Comparison of ENCODE assay signal across 8 cellular contexts in genomic region chr7:50450691-50451051, GRCh38. TPM values are rescaled to one million over a fixed set of nuclear protein-coding genes. Genes with fewer than 3 reads are reported as not detected.
DNase-seq lines count a peak whose midpoint lies in the region; ATAC-seq and TF ChIP-seq lines count a peak whose summit lies in the region.

No MANE protein-coding gene starts in this region.

- no peak for TF ChIP-seq CTCF in CD8-positive, alpha-beta T cell (IDR thresholded peaks at IDR 0.05)
- TF ChIP-seq CTCF in HFF-Myc (IDR thresholded peaks at IDR 0.05; ENCODE audit: low read depth, low read length, missing control alignments) = no peak
- TF ChIP-seq CTCF in choroid plexus epithelial cell (conservative IDR thresholded peaks at IDR 0.05; ENCODE audit: low read depth, low read length) = no peak
- no peak for TF ChIP-seq CTCF in mucosa of descending colon (IDR thresholded peaks at IDR 0.05)
- no peak for TF ChIP-seq CTCF in type B pancreatic cell (conservative IDR thresholded peaks at IDR 0.05)

- H3K4me1 ChIP-seq in CD8-positive, alpha-beta T cell (ENCODE audit: insufficient read depth, low read length) = peaks cover 18% of the 10 kb centered on the region
- peaks cover 10% of the 10 kb centered on the region; the same call in 1 of the 2 replicates for H3K4me1 ChIP-seq in SJCRH30
- peaks cover 7% of the 10 kb centered on the region for H3K4me1 ChIP-seq in mucosa of descending colon (ENCODE audit: low read depth)

- POLR2A ChIA-PET in CD8-positive, alpha-beta T cell (lab: Charles Lee) = interaction anchor here (0.7 to 2.0 kb wide), 3 partner anchors 11 to 383 kb away, joined by 3 to 5 read pairs (median 3); no protein-coding TSS in a partner anchor

- H3K27me3 Mint-ChIP-seq in CD8-positive, alpha-beta T cell (ENCODE audit: low read depth) = no peaks in the 10 kb centered on the region
- peaks cover 15% of the 10 kb centered on the region for H3K27me3 Mint-ChIP-seq in type B pancreatic cell

- CTCF ChIA-PET in CD8-positive, alpha-beta T cell (lab: Charles Lee) = interaction anchor here (2.6 kb wide), 1 partner anchor 17 kb away, joined by 8 read pairs; no protein-coding TSS in a partner anchor

- peak in 3 of 7 experiments; percentile 4 to 35 (median 24) for DNase-seq in CD8-positive, alpha-beta T cell
- DNase-seq in HFF-Myc (ENCODE audit: extremely low read depth, low read depth) = no peak
- DNase-seq in SJCRH30 = peak; percentile 12 to 32
- DNase-seq in choroid plexus epithelial cell (ENCODE audit: low read depth) = no peak
- DNase-seq in mucosa of descending colon = peak; percentile 34 to 66 (median 57)
- DNase-seq in type B pancreatic cell (ENCODE audit: extremely low spot score, unreplicated experiment) = no peak
- DNase-seq in NCI-H82 (lab: John Stamatoyannopoulos, UW) = no peak

- H3K27ac Mint-ChIP-seq in CD8-positive, alpha-beta T cell = peak overlapping the region; percentile 93
- no peak overlapping the region for H3K27ac Mint-ChIP-seq in type B pancreatic cell

- H3K9me3 ChIP-seq in CD8-positive, alpha-beta T cell (ENCODE audit: low read length) = no peaks in the 10 kb centered on the region
- no peaks in the 10 kb centered on the region for H3K9me3 ChIP-seq in SJCRH30 (replicated peaks)
- no peaks in the 10 kb centered on the region for H3K9me3 ChIP-seq in mucosa of descending colon

- intact Hi-C loops in CD8-positive, alpha-beta T cell (cut with DNase I, micrococcal nuclease) = no loop called here
- intact Hi-C loops in mucosa of descending colon (cut with DNase I, micrococcal nuclease) = no loop called here

- peaks cover 25% of the 10 kb centered on the region for H3K4me1 Mint-ChIP-seq in CD8-positive, alpha-beta T cell (ENCODE audit: low read depth)
- H3K4me1 Mint-ChIP-seq in type B pancreatic cell (ENCODE audit: unreplicated experiment) = peaks cover 9% of the 10 kb centered on the region

- peaks cover under 1% of the 10 kb centered on the region for H3K36me3 ChIP-seq in CD8-positive, alpha-beta T cell (ENCODE audit: insufficient read depth, low read length)
- peaks cover 16% of the 10 kb centered on the region for H3K36me3 ChIP-seq in SJCRH30
- H3K36me3 ChIP-seq in mucosa of descending colon (ENCODE audit: low read depth) = no peaks in the 10 kb centered on the region

- peak overlapping the region; percentile 79 for H3K4me3 ChIP-seq in CD8-positive, alpha-beta T cell (ENCODE audit: low read depth, low read length)
- peak overlapping the region; percentile 77 for H3K4me3 ChIP-seq in HFF-Myc (replicated peaks; ENCODE audit: low read depth, low read length)
- peak overlapping the region; percentile 94 for H3K4me3 ChIP-seq in SJCRH30
- peak overlapping the region; percentile 70 for H3K4me3 ChIP-seq in choroid plexus epithelial cell (ENCODE audit: low read depth, low read length)
- peak overlapping the region; percentile 18 for H3K4me3 ChIP-seq in mucosa of descending colon

- H3K9me3 Mint-ChIP-seq in CD8-positive, alpha-beta T cell = no peaks in the 10 kb centered on the region
- H3K9me3 Mint-ChIP-seq in type B pancreatic cell = no peaks in the 10 kb centered on the region

- H3K36me3 Mint-ChIP-seq in CD8-positive, alpha-beta T cell = peaks cover 15% of the 10 kb centered on the region
- peaks cover 12% of the 10 kb centered on the region for H3K36me3 Mint-ChIP-seq in type B pancreatic cell

- H3K27me3 ChIP-seq in CD8-positive, alpha-beta T cell (ENCODE audit: insufficient read depth, low read length) = no peaks in the 10 kb centered on the region
- H3K27me3 ChIP-seq in SJCRH30 = peaks cover 5% of the 10 kb centered on the region; the same call in 1 of the 2 replicates

- peak; percentile 18 for ATAC-seq in CD8-positive, alpha-beta T cell
- peak; percentile 6 for ATAC-seq in mucosa of descending colon
- no peak for ATAC-seq in HG03108 (IDR thresholded peaks at IDR 0.05; ENCODE audit: unreplicated experiment)

- H3K27ac ChIP-seq in CD8-positive, alpha-beta T cell (ENCODE audit: low read depth, low read length) = peak overlapping the region; percentile 80
- peak overlapping the region; percentile 81 for H3K27ac ChIP-seq in SJCRH30

- peak overlapping the region; percentile 91 for H3K4me3 Mint-ChIP-seq in CD8-positive, alpha-beta T cell
- peak overlapping the region; percentile 91 for H3K4me3 Mint-ChIP-seq in type B pancreatic cell

RNA-seq across cellular contexts. Expression of gene FIGNL1, which starts 0.5 kb away (rescaled TPM):
- 10 to 100 TPM; 11.3 to 12.7 TPM for total RNA-seq in CD8-positive, alpha-beta T cell
- total RNA-seq in SJCRH30 (2014; rRNA removed; shearing (Covaris generic)) = 52.4 and 62.4 TPM in 2 replicates
- total RNA-seq in mucosa of descending colon (1 to 10 TPM; 5.4 to 8.5 (median 6.2) TPM), type B pancreatic cell (ENCODE audit: low replicate concordance) (15.8 and 28.6 TPM in 2 replicates)

Comparison
In these comparisons a context has a peak if more than half of its experiments do, and no peak if none do; other contexts are left out.
1. DNase-seq: peak in SJCRH30 (2 of 2) and mucosa of descending colon (3 of 3); none in HFF-Myc (single experiment), choroid plexus epithelial cell (single experiment), type B pancreatic cell (single experiment) and NCI-H82 (single experiment).
2. H3K4me3 ChIP-seq: peak in every context shown above with its lines; median percentile 94 in SJCRH30; 79 in CD8-positive, alpha-beta T cell; 77 in HFF-Myc; 70 in choroid plexus epithelial cell; 18 in mucosa of descending colon.